Comparison of ENCODE assay signal across 16 cellular contexts in the genomic region with DNA sequence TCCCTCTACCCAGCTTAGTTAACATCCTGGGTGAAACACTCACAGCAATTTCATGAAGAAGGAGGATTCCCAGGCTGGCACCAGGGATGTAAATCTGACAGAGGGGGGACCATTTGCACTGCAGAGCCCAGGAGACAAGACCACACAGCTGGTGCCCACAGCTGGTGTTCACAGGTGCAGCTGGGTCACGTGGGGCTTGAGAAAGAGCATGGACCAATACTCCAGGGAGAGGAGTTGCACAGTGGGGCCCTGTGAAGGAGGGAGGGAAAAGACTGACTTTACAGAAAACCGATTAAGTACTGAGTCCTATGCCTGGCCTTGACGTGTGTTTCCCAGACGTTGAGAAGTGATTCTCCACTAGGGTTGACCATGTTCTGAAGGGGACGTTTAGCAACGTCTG.
"Had no signal": no experiment of that assay in that cellular context is flagged by ENCODE, and none has a peak within 500 bp of the region (broad histone marks: within the 10 kb centered on the region; RNA-seq: fewer than 3 reads in every experiment).

No MANE protein-coding gene starts in this region.

- H3K27ac Mint-ChIP-seq: activated CD4-positive, alpha-beta T cell treated with anti-CD3 and anti-CD28 coated beads, Interleukin-2, amount 10 ng/mL, durations not matched to agents 7 days and 5 days; activated CD8-positive, alpha-beta T cell treated with anti-CD3 and anti-CD28 coated beads, Interleukin-2, amount 10 ng/mL, durations not matched to agents 7 days and 5 days; activated naive CD4-positive, alpha-beta T cell treated with anti-CD3 and anti-CD28 coated beads, Interleukin-2, amount 50 U/mL, for 24 hours; brain; natural killer cell treated with Interleukin-12 subunit alpha and Interleukin-12 subunit beta and Interleukin-15 and Interleukin-18, amount 100 ng/mL, for 72 hours had no signal

- H3K4me1 Mint-ChIP-seq: activated CD4-positive, alpha-beta T cell treated with anti-CD3 and anti-CD28 coated beads, Interleukin-2, amount 10 ng/mL, durations not matched to agents 7 days and 5 days; activated naive CD4-positive, alpha-beta T cell treated with anti-CD3 and anti-CD28 coated beads, Interleukin-2, amount 50 U/mL, for 24 hours had no signal

- H3K4me3 Mint-ChIP-seq: activated CD4-positive, alpha-beta T cell treated with anti-CD3 and anti-CD28 coated beads, Interleukin-2, amount 10 ng/mL, durations not matched to agents 7 days and 5 days; activated CD8-positive, alpha-beta T cell treated with anti-CD3 and anti-CD28 coated beads, Interleukin-2, amount 10 ng/mL, durations not matched to agents 7 days and 5 days; activated naive CD4-positive, alpha-beta T cell treated with anti-CD3 and anti-CD28 coated beads, Interleukin-2, amount 50 U/mL, for 24 hours; brain; natural killer cell treated with Interleukin-12 subunit alpha and Interleukin-12 subunit beta and Interleukin-15 and Interleukin-18, amount 100 ng/mL, for 72 hours had no signal

- H3K27me3 Mint-ChIP-seq: activated CD4-positive, alpha-beta T cell treated with anti-CD3 and anti-CD28 coated beads, Interleukin-2, amount 10 ng/mL, durations not matched to agents 7 days and 5 days; activated naive CD4-positive, alpha-beta T cell treated with anti-CD3 and anti-CD28 coated beads, Interleukin-2, amount 50 U/mL, for 24 hours; brain; natural killer cell treated with Interleukin-12 subunit alpha and Interleukin-12 subunit beta and Interleukin-15 and Interleukin-18, amount 100 ng/mL, for 72 hours had no signal

- H3K9me3 Mint-ChIP-seq: activated CD4-positive, alpha-beta T cell treated with anti-CD3 and anti-CD28 coated beads, Interleukin-2, amount 10 ng/mL, durations not matched to agents 7 days and 5 days; activated naive CD4-positive, alpha-beta T cell treated with anti-CD3 and anti-CD28 coated beads, Interleukin-2, amount 50 U/mL, for 24 hours had no signal

- DNase-seq: activated CD4-positive, alpha-beta T cell treated with anti-CD3 and anti-CD28 coated beads, Interleukin-2, amount 10 ng/mL, durations not matched to agents 7 days and 5 days; activated CD4-positive, CD25-positive, alpha-beta regulatory T cell treated with anti-CD3 and anti-CD28 coated beads, Interleukin-2, amount 50 U/mL, for 72 hours; activated CD8-positive, alpha-beta T cell treated with anti-CD3 and anti-CD28 coated beads, Interleukin-2, amount 10 ng/mL, durations not matched to agents 7 days and 5 days; activated gamma-delta T cell treated with Interleukin-2 at 50 U/mL for 16 hours; activated T-cell treated with anti-CD3 and anti-CD28 coated beads, Interleukin-2, amount 50 U/mL, for 1 hour; aorta; heart left ventricle; midbrain; pancreas; psoas muscle; stimulated activated CD4-positive, alpha-beta T cell treated with anti-CD3 and anti-CD28 coated beads, Interleukin-4, amount 100 ng/mL, for 4 hours; stimulated activated naive CD8-positive, alpha-beta T cell treated with anti-CD3 and anti-CD28 coated beads, Interleukin-15, Interleukin-2, amounts not matched to agents 100 U/mL and 50 U/mL, for 24 hours had no signal

- ATAC-seq: activated CD8-positive, alpha-beta T cell treated with anti-CD3 and anti-CD28 coated beads, Interleukin-2, amount 10 ng/mL, durations not matched to agents 7 days and 5 days; heart left ventricle; natural killer cell treated with Interleukin-12 subunit alpha and Interleukin-12 subunit beta and Interleukin-15 and Interleukin-18, amount 100 ng/mL, for 72 hours; pancreas; psoas muscle; stimulated activated naive CD8-positive, alpha-beta T cell treated with anti-CD3 and anti-CD28 coated beads, Interleukin-15, Interleukin-2, amounts not matched to agents 100 U/mL and 50 U/mL, for 24 hours had no signal

- H3K36me3 Mint-ChIP-seq: activated naive CD4-positive, alpha-beta T cell treated with anti-CD3 and anti-CD28 coated beads, Interleukin-2, amount 50 U/mL, for 24 hours; brain; natural killer cell treated with Interleukin-12 subunit alpha and Interleukin-12 subunit beta and Interleukin-15 and Interleukin-18, amount 100 ng/mL, for 72 hours had no signal

- H3K4me3 ChIP-seq: heart left ventricle, pancreas, psoas muscle, right atrium auricular region had no signal
